In the genomic region with DNA sequence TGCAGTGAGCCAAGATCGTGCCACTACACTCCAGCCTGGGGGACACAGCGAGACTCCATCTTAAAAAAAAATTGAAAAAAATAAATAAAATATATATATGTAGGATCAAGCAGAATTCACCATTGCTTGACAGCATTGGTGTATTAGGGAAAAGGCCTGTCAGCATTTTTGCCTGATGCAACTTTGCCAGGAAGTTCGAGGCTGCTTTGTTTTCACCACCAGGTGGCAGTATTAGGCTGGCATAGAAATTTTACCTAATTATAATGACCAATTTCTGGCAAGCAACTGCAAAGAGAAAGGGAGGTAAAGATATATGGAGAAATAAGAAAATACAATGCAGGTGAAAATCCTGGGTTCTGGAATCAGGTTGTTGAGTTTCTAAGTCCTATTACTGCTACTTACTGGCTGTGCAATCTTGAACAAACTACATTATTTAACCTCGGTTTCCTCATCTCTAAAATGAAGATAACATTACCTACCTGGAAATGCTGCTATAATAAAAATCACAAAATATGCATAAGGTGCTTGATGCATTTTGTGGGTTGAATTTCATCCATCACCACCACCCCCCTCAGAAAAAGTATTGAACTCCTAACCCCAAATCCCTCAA, we compare ENCODE assay signal across 8 cellular contexts. TPM values are rescaled to one million over a fixed set of nuclear protein-coding genes. Genes with fewer than 3 reads are reported as not detected.
DNase-seq lines count a peak whose midpoint lies in the region; ATAC-seq and TF ChIP-seq lines count a peak whose summit lies in the region.

No MANE protein-coding gene starts in this region.

- no peaks in the 10 kb centered on the region for H3K36me3 ChIP-seq in cardiac muscle cell

- no peak overlapping the region for H3K27ac ChIP-seq in cardiac muscle cell

- ATAC-seq in HG03457 (IDR thresholded peaks at IDR 0.05; ENCODE audit: unreplicated experiment) = no peak

- H3K4me1 ChIP-seq in cardiac muscle cell (ENCODE audit: low read depth) = no peaks in the 10 kb centered on the region

- no peaks in the 10 kb centered on the region for H3K9me3 ChIP-seq in cardiac muscle cell (ENCODE audit: low read depth)

- peak; percentile 79 for TF ChIP-seq CTCF in cardiac muscle cell (IDR thresholded peaks at IDR 0.05; ENCODE audit: low read depth, low read length)

- peaks cover 4% of the 10 kb centered on the region for H3K27me3 ChIP-seq in cardiac muscle cell

- DNase-seq in GDM1 (lab: John Stamatoyannopoulos, UW) = peak; percentile 12
- peak; percentile 77 for DNase-seq in NCI-H1105 treated with DMSO at 0.1 percent for 48 hours (lab: John Stamatoyannopoulos, UW)
- peak; percentile 35 to 82 for DNase-seq in SW 1271 (lab: John Stamatoyannopoulos, UW)
- DNase-seq in activated naive CD8-positive, alpha-beta T cell treated with anti-CD3 and anti-CD28 coated beads, Interleukin-2, amount 50 U/mL, for 16 hours (ENCODE audit: low read depth, low spot score) = peak; percentile 14
- DNase-seq in cardiac muscle cell (ENCODE audit: low read depth in 1 of 2, low spot score in 1 of 2) = peak; percentile 70 to 84
- peak; percentile 65 for DNase-seq in retina
- DNase-seq in NCI-H524 treated with DMSO at 0.1 percent for 48 hours (lab: John Stamatoyannopoulos, UW) = no peak

- H3K4me3 ChIP-seq in cardiac muscle cell = no peak overlapping the region

RNA-seq across cellular contexts. Expression of a gene that starts 24.7 kb away (rescaled TPM):
- 1.8 and 2.6 TPM in 2 replicates for total RNA-seq in cardiac muscle cell
- 1.1 and 1.7 TPM in 2 replicates for polyA plus RNA-seq in cardiac muscle cell

RNA-seq across cellular contexts. Expression of a gene that starts 37.0 kb away (rescaled TPM):
- 10.6 and 14.2 TPM in 2 replicates for total RNA-seq in cardiac muscle cell
- 1.5 and 3.9 TPM in 2 replicates for polyA plus RNA-seq in cardiac muscle cell

RNA-seq across cellular contexts. Expression of a gene that starts 50.6 kb away (rescaled TPM):
- not detected in 2 replicates for total RNA-seq in cardiac muscle cell
- not detected in 2 replicates for polyA plus RNA-seq in cardiac muscle cell

RNA-seq across cellular contexts. Expression of a gene that starts 53.0 kb away (rescaled TPM):
- total RNA-seq in cardiac muscle cell = not detected in 2 replicates
- polyA plus RNA-seq in cardiac muscle cell = not detected in 2 replicates
